In genomic region chr5:53009816-53010215, GRCh38 we compare ENCODE assay signal across 16 cellular contexts.
"Had no signal": no experiment of that assay in that cellular context is flagged by ENCODE, and none has a peak within 500 bp of the region (broad histone marks: within the 10 kb centered on the region; RNA-seq: fewer than 3 reads in every experiment).

No MANE protein-coding gene starts in this region.

- DNase-seq: activated CD4-positive, alpha-beta T cell treated with anti-CD3 and anti-CD28 coated beads, Interleukin-2, amount 50 U/mL, for 1 hour; aorta; cerebellar nuclear complex; effector CD8-positive, alpha-beta T cell; foreskin fibroblast; hypothalamus; left ventricle myocardium inferior; natural killer cell; retina; stimulated activated CD4-positive, alpha-beta T cell treated with anti-CD3 and anti-CD28 coated beads, Interleukin-12 subunit alpha, Interleukin-12 subunit beta, amount 100 ng/mL, for 4 hours; stimulated activated CD4-positive, alpha-beta T cell treated with anti-CD3 and anti-CD28 coated beads, Interleukin-2, amount 100 ng/mL, for 24 hours; transverse colon had no signal

- H3K9me3 Mint-ChIP-seq: natural killer cell had no signal

- H3K4me1 ChIP-seq: breast epithelium, transverse colon had no signal

- H3K4me1 Mint-ChIP-seq: memory B cell, natural killer cell had no signal

- H3K4me3 ChIP-seq: breast epithelium, left ventricle myocardium inferior, transverse colon had no signal

- H3K27ac Mint-ChIP-seq: memory B cell, natural killer cell, WTC11 had no signal

- H3K36me3 Mint-ChIP-seq: memory B cell, natural killer cell, WTC11 had no signal

- ATAC-seq: natural killer cell, WTC11 had no signal

- H3K4me3 Mint-ChIP-seq: memory B cell, natural killer cell, WTC11 had no signal

- H3K27ac ChIP-seq: breast epithelium, left ventricle myocardium inferior, neutrophil, transverse colon had no signal

- H3K27me3 ChIP-seq: breast epithelium, neutrophil, transverse colon had no signal

- H3K9me3 ChIP-seq: breast epithelium, neutrophil, transverse colon had no signal

- H3K36me3 ChIP-seq: breast epithelium, left ventricle myocardium inferior, neutrophil, transverse colon had no signal
